ENCODE assay signal across 16 cellular contexts in the genomic region with DNA sequence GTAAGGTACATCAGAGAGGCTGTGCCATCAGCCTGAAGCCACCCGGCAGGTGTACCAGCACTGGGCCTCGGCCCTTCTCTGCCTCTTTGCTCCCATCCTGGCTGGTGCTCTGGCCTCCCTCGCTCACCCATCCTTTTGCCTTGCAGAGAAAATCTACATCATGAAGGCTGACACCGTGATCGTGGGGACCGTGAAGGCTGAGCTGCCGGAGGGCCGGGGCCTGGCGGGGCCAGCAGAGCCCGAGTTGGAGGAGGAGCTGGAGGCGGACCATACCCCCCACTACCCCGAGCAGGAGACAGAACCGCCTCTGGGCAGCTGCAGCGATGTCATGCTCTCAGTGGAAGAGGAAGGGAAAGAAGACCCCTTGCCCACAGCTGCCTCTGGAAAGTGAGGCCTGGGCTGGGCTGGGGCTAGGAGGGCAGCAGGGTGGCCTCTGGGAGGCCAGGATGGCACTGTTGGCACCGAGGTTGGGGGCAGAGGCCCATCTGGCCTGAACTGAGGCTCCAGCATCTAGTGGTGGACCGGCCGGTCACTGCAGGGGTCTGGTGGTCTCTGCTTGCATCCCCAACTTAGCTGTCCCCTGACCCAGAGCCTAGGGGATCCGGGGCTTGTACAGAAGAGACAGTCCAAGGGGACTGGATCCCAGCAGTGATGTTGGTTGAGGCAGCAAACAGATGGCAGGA.
DNase-seq lines count a peak whose midpoint lies in the region; ATAC-seq and TF ChIP-seq lines count a peak whose summit lies in the region.
"Had no signal": no experiment of that assay in that cellular context is flagged by ENCODE, and none has a peak within 500 bp of the region (broad histone marks: within the 10 kb centered on the region; RNA-seq: fewer than 3 reads in every experiment).

No MANE protein-coding gene starts in this region.

- in situ Hi-C loops in KBM-7 (cut with MboI; ENCODE audit: low pct_unique_long_range_greater_than_20kb, low sequenced_read_pairs), result no loop called here

- H3K27ac ChIP-seq in BLaER1 (peak overlapping the region; percentile 62), caudate nucleus (ENCODE audit: low read depth, low read length) (peak overlapping the region; percentile 33), neutrophil (peak overlapping the region; percentile 100)

- H3K36me3 ChIP-seq in BLaER1 (no peaks in the 10 kb centered on the region), neutrophil (no peaks in the 10 kb centered on the region)
- H3K36me3 ChIP-seq: heart left ventricle, SJSA1 had no signal

- no peak for TF ChIP-seq CTCF in neutrophil (IDR thresholded peaks at IDR 0.05)

- no peaks in the 10 kb centered on the region for H4K20me1 ChIP-seq in BLaER1

- peaks cover 79% of the 10 kb centered on the region for H3K4me1 ChIP-seq in BLaER1
- H3K4me1 ChIP-seq in neutrophil (ENCODE audit: control insufficient read depth in 1 of 2, insufficient read depth in 1 of 2, low read depth in 1 of 2, low read length in 1 of 2), result peaks cover 77% of the 10 kb centered on the region in 2 experiments

- TF ChIP-seq POLR2A in GM19099 (IDR thresholded peaks at IDR 0.05; ENCODE audit: extremely low read depth, insufficient read length, low read depth), result peak; percentile 24

- DNase-seq in caudate nucleus (lab: John Stamatoyannopoulos, UW) (no peak), KBM-7 (no peak), NCI-H524 (lab: John Stamatoyannopoulos, UW) (no peak)
- DNase-seq: activated CD4-positive, alpha-beta T cell treated with anti-CD3 and anti-CD28 coated beads for 48 hours; activated naive CD4-positive, alpha-beta T cell treated with anti-CD3 and anti-CD28 coated beads, Interleukin-2, amount 10 ng/mL, durations not matched to agents 7 days and 5 days; activated T-cell treated with anti-CD3 and anti-CD28 coated beads, Interleukin-2, amount 50 U/mL, for 1 hour; NCI-H774; T-helper 9 cell had no signal

- H3K9ac ChIP-seq in BLaER1, result peak overlapping the region; percentile 39; the same call in 1 of the 2 replicates

- H3K4me3 ChIP-seq in BLaER1, result no peak overlapping the region
- H3K4me3 ChIP-seq in neutrophil (ENCODE audit: low read depth in 1 of 2, low read length in 1 of 2), result peak overlapping the region; percentile 40 to 46
- H3K4me3 ChIP-seq: heart left ventricle, SJSA1 had no signal

- ATAC-seq in HG02852 (IDR thresholded peaks at IDR 0.05; ENCODE audit: unreplicated experiment) (no peak), GM18907 (IDR thresholded peaks at IDR 0.05; ENCODE audit: unreplicated experiment) (no peak)

- peak overlapping the region; percentile 64 for H3K4me2 ChIP-seq in BLaER1

- H3K27me3 ChIP-seq in BLaER1 (no peaks in the 10 kb centered on the region), neutrophil (no peaks in the 10 kb centered on the region)
- H3K27me3 ChIP-seq: heart left ventricle, SJSA1 had no signal

- H3K9me3 ChIP-seq in BLaER1, result no peaks in the 10 kb centered on the region
- H3K9me3 ChIP-seq in neutrophil, result no peaks in the 10 kb centered on the region
- H3K9me3 ChIP-seq: Caco-2, heart left ventricle, SJSA1 had no signal

Comparison
In these comparisons a context has a peak if more than half of its experiments do, and no peak if none do; other contexts are left out.
1. H3K27ac ChIP-seq: peak in every context shown above with its lines; median percentile 100 in neutrophil; 62 in BLaER1; 33 in caudate nucleus.